8 cellular contexts compared by ENCODE assay signal in genomic region chr20:1212607-1213396, GRCh38. TPM values are rescaled to one million over a fixed set of nuclear protein-coding genes. Genes with fewer than 3 reads are reported as not detected.
DNase-seq lines count a peak whose midpoint lies in the region; ATAC-seq and TF ChIP-seq lines count a peak whose summit lies in the region.

No MANE protein-coding gene starts in this region.

- no peak overlapping the region for H3K9ac ChIP-seq in colonic mucosa (ENCODE audit: low read depth in 2 of 2, low read length in 2 of 2)

- ATAC-seq in HG02798 (IDR thresholded peaks at IDR 0.05; ENCODE audit: poor library complexity, unreplicated experiment) (peak; percentile 64), left lung (peak; percentile 99)

- peak; percentile 79 for TF ChIP-seq CTCF in colonic mucosa (IDR thresholded peaks at IDR 0.05)
- peak; percentile 75 to 89 for TF ChIP-seq CTCF in left lung (IDR thresholded peaks at IDR 0.05)

- intact Hi-C loops in colonic mucosa (cut with DNase I) (loop anchor here (5.0 kb wide), 1 partner anchor 396 kb away; no protein-coding TSS in a partner anchor), left lung (cut with DNase I) (no loop called here)

- H3K27ac ChIP-seq in colonic mucosa, result no peak overlapping the region
- H3K27ac ChIP-seq in left lung, result no peak overlapping the region

- no peaks in the 10 kb centered on the region for H3K9me3 ChIP-seq in colonic mucosa
- H3K9me3 ChIP-seq in left lung, result no peaks in the 10 kb centered on the region

- H3K4me3 ChIP-seq in colonic mucosa, result no peak overlapping the region
- no peak overlapping the region for H3K4me3 ChIP-seq in left lung

- H3K27me3 ChIP-seq in colonic mucosa (no peaks in the 10 kb centered on the region), left lung (peaks cover 0 to 4% of the 10 kb centered on the region in 2 donors)

- DNase-seq in DMS53 (lab: John Stamatoyannopoulos, UW), result peak; percentile 89
- DNase-seq in NCI-H460 (ENCODE audit: extremely low read depth, low read depth), result peak; percentile 67
- DNase-seq in activated CD4-positive, alpha-beta T cell treated with anti-CD3 and anti-CD28 coated beads for 48 hours, result peak; percentile 83
- DNase-seq in colonic mucosa, result peak; percentile 71
- DNase-seq in left lung, result peak in 1 of 2 donors; percentile 68
- peak; percentile 67 for DNase-seq in stimulated activated CD4-positive, alpha-beta T cell treated with anti-CD3 and anti-CD28 coated beads, Interleukin-4, amount 100 ng/mL, for 1 hour
- DNase-seq in NCI-H226, result no peak

- H3K36me3 ChIP-seq in colonic mucosa (no peaks in the 10 kb centered on the region), left lung (no peaks in the 10 kb centered on the region)

- H3K4me1 ChIP-seq in colonic mucosa (no peaks in the 10 kb centered on the region), left lung (peaks cover 0 to 3% of the 10 kb centered on the region in 2 donors)

RNA-seq across cellular contexts. Expression of gene C20orf202, which starts 9.5 kb away (rescaled TPM):
- total RNA-seq in NCI-H460 (2014; rRNA removed; shearing (Covaris generic)), result 0.05 TPM in 1 of 2 replicates, not detected in the other
- polyA plus RNA-seq in NCI-H460 (2014; cell fraction: nucleus; rRNA removed), result not detected in 2 replicates
- under 1 TPM in 1 of 2 donors, not detected in 1; 0.19 TPM for total RNA-seq in colonic mucosa
- total RNA-seq in left lung, result under 1 TPM in 1 of 2 donors, not detected in 1; 0.76 TPM

RNA-seq across cellular contexts. Expression of gene RAD21L1, which starts 13.0 kb away (rescaled TPM):
- 0.25 and 0.32 TPM in 2 replicates for total RNA-seq in NCI-H460 (2014; rRNA removed; shearing (Covaris generic))
- not detected in 2 replicates for polyA plus RNA-seq in NCI-H460 (2014; cell fraction: nucleus; rRNA removed)
- not detected for total RNA-seq in colonic mucosa
- total RNA-seq in left lung, result not detected

RNA-seq across cellular contexts. Expression of gene TMEM74B, which starts 28.0 kb away (rescaled TPM):
- 1.6 and 2.2 TPM in 2 replicates for total RNA-seq in NCI-H460 (2014; rRNA removed; shearing (Covaris generic))
- polyA plus RNA-seq in NCI-H460 (2014; cell fraction: nucleus; rRNA removed), result 2.0 and 2.7 TPM in 2 replicates
- total RNA-seq in colonic mucosa (1 to 10 TPM; 1.4 to 2.0 TPM), left lung (1 to 10 TPM; 4.0 to 5.0 TPM)

RNA-seq across cellular contexts. Expression of gene SNPH, which starts 53.3 kb away (rescaled TPM):
- total RNA-seq in NCI-H460 (2014; rRNA removed; shearing (Covaris generic)), result 2.8 and 3.4 TPM in 2 replicates
- 0.61 and 2.8 TPM in 2 replicates for polyA plus RNA-seq in NCI-H460 (2014; cell fraction: nucleus; rRNA removed)
- total RNA-seq in colonic mucosa (1 to 10 TPM; 1.9 to 2.4 TPM), left lung (1 to 10 TPM; 4.8 to 5.9 TPM)
